ENCODE assay signal across 27 cellular contexts in the genomic region with DNA sequence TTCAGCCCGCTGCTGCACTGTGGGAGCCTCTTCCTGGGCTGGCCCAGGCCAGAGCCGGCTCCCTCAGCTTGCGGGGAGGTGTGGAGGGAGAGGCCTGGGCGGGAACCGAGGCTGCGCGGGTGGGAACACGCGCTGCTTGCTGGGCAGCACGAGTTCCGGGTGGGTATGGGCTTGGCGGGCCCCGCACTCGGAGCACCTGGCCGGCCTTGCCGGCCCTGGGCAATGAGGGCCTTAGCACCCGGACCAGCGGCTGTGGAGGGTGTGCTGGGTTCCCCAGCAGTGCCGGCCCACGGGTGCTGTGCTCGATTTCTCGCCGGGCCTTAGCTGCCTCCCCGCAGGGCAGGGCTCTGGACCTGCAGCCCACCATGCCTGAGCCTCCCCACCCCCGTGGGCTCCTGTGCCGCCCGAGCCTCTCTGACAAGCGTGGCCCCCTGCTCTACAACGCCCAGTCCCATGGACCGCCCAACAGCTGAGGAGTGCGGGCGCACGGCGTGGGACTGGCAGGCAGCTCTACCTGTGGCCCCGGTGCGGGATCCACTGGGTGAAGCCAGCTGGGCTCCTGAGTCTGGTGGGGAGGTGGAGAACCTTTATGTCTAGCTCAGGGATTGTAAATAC.
"Had no signal": no experiment of that assay in that cellular context is flagged by ENCODE, and none has a peak within 500 bp of the region (broad histone marks: within the 10 kb centered on the region; RNA-seq: fewer than 3 reads in every experiment).

No MANE protein-coding gene starts in this region.

- DNase-seq: naive B cell; naive thymus-derived CD8-positive, alpha-beta T cell; nephron progenitor cell; occipital lobe; ovary; right lobe of liver; sigmoid colon; small intestine; stimulated activated CD4-positive, alpha-beta T cell treated with anti-CD3 and anti-CD28 coated beads, Interleukin-12 subunit alpha, Interleukin-12 subunit beta, amount 100 ng/mL, for 4 hours; stimulated activated CD4-positive, alpha-beta T cell treated with anti-CD3 and anti-CD28 coated beads, Interleukin-1b, Interleukin-23, amount 100 ng/mL, for 48 hours; stimulated activated CD4-positive, alpha-beta T cell treated with anti-CD3 and anti-CD28 coated beads, Interleukin-2, amount 100 ng/mL, for 48 hours; stimulated activated CD4-positive, alpha-beta T cell treated with anti-CD3 and anti-CD28 coated beads, Interleukin-4, amount 100 ng/mL, for 24 hours; stimulated activated naive B cell treated with anti-CD40 and anti-IgM and Interleukin-4, amounts not matched to agents 10 μg/mL and 1 μg/mL and 100 μg/mL, for 72 hours; stimulated activated naive CD4-positive, alpha-beta T cell treated with Interleukin-2 at 50 U/mL for 16 hours; substantia nigra; thyroid gland; trophoblast cell had no signal

- H2AFZ ChIP-seq: parathyroid adenoma had no signal

- H3K4me1 ChIP-seq: parathyroid adenoma, psoas muscle, right lobe of liver, sigmoid colon, suprapubic skin, thyroid gland, tibial nerve, upper lobe of left lung, vagina had no signal

- H3K27me3 ChIP-seq: ovary, right lobe of liver, sigmoid colon, suprapubic skin, thyroid gland, tibial nerve, upper lobe of left lung, vagina had no signal

- H3K9me3 ChIP-seq: ovary, psoas muscle, right lobe of liver, suprapubic skin, thoracic aorta, thyroid gland, vagina had no signal

- H3K27ac ChIP-seq: ovary, parathyroid adenoma, psoas muscle, right lobe of liver, sigmoid colon, suprapubic skin, thoracic aorta, thyroid gland, tibial nerve, upper lobe of left lung, vagina had no signal

- H3K36me3 ChIP-seq: ovary, right lobe of liver, sigmoid colon, suprapubic skin, thoracic aorta, thyroid gland, tibial nerve, upper lobe of left lung, vagina had no signal

- ATAC-seq: naive thymus-derived CD8-positive, alpha-beta T cell; natural killer cell treated with Interleukin-12 subunit alpha and Interleukin-12 subunit beta and Interleukin-15 and Interleukin-18, amount 100 ng/mL, for 72 hours; psoas muscle; right cardiac atrium; right lobe of liver; stimulated activated effector memory CD8-positive, alpha-beta T cell treated with anti-CD3 and anti-CD28 coated beads, Interleukin-12 subunit alpha, Interleukin-12 subunit beta, amount 100 ng/mL, for 72 hours; stimulated activated naive B cell treated with anti-CD40 and anti-IgM and Interleukin-4, amounts not matched to agents 10 μg/mL and 1 μg/mL and 100 μg/mL, for 72 hours had no signal

- H3K9ac ChIP-seq: parathyroid adenoma had no signal

- H3K4me3 ChIP-seq: ovary, psoas muscle, right lobe of liver, sigmoid colon, suprapubic skin, thoracic aorta, thyroid gland, tibial nerve, upper lobe of left lung, vagina had no signal
